ENCODE assay signal across 18 cellular contexts in the genomic region with DNA sequence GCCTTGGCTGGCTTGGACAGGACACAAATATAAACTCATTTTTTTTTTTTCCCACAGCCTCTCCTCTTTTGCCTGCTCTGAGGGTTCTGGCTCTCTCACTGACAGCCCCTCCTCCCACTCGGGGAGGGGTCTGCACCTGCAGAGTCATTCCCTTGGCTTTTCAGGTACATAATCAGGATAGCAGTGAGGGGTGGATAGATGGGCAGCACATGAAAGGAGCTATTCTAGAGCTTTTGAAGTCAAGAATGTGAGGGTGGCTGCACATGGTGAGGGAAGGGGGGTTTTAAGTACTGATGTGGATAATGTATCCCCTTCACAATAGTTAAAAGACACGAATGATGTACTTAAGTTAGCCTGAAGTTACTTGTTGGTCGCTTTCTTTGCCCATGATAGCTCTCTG.
"Had no signal": no experiment of that assay in that cellular context is flagged by ENCODE, and none has a peak within 500 bp of the region (broad histone marks: within the 10 kb centered on the region; RNA-seq: fewer than 3 reads in every experiment).

No MANE protein-coding gene starts in this region.

- H3K27ac ChIP-seq: brain microvascular endothelial cell, cardiac muscle cell, Peyer's patch had no signal

- H3K9me3 ChIP-seq: Peyer's patch had no signal

- H3K4me3 ChIP-seq: cardiac muscle cell, Peyer's patch had no signal

- H3K4me1 ChIP-seq: Peyer's patch had no signal

- H3K27me3 ChIP-seq: brain microvascular endothelial cell, cardiac muscle cell, Peyer's patch had no signal

- H3K36me3 ChIP-seq: brain microvascular endothelial cell, cardiac muscle cell, Peyer's patch had no signal

- DNase-seq: activated B cell treated with CpG ODN at 0.5 μM for 24 hours; activated CD4-positive, alpha-beta memory T cell treated with anti-CD3 and anti-CD28 coated beads, Interleukin-2, amount 10 ng/mL, durations not matched to agents 7 days and 5 days; activated CD4-positive, alpha-beta T cell treated with anti-CD3 and anti-CD28 coated beads, Interleukin-2, amount 50 U/mL, for 1 hour; activated gamma-delta T cell; activated naive CD4-positive, alpha-beta T cell treated with anti-CD3 and anti-CD28 coated beads, Interleukin-2, amount 10 ng/mL, durations not matched to agents 7 days and 5 days; activated naive CD8-positive, alpha-beta T cell treated with anti-CD3 and anti-CD28 coated beads for 36 hours; activated T-cell treated with anti-CD3 and anti-CD28 coated beads for 4 hours; activated T-cell treated with anti-CD3 and anti-CD28 coated beads, Interleukin-2, amount 50 U/mL, for 48 hours; brain microvascular endothelial cell; Kasumi-1; NCI-H1105 treated with DMSO at 0.1 percent for 48 hours; NCI-H1436 treated with DMSO at 0.1 percent for 48 hours; NCI-H187; NCI-H2081; NCI-H510A treated with DMSO at 0.1 percent for 48 hours; Peyer's patch; SHP77 had no signal
